ENCODE assay signal across 14 cellular contexts in genomic region chr22:28935713-28936112, GRCh38. TPM values are rescaled to one million over a fixed set of nuclear protein-coding genes. Genes with fewer than 3 reads are reported as not detected.
DNase-seq lines count a peak whose midpoint lies in the region; ATAC-seq and TF ChIP-seq lines count a peak whose summit lies in the region.
"Had no signal": no experiment of that assay in that cellular context is flagged by ENCODE, and none has a peak within 500 bp of the region (broad histone marks: within the 10 kb centered on the region; RNA-seq: fewer than 3 reads in every experiment).

No MANE protein-coding gene starts in this region.

- no peak overlapping the region for H3K4me3 ChIP-seq in ascending aorta

- DNase-seq in ACHN (peak; percentile 8), ascending aorta (ENCODE audit: low spot score in 2 of 2) (peak in 1 of 2 donors; percentile 1), germinal center (ENCODE audit: low spot score) (peak; percentile 9), NCI-H1930 (lab: John Stamatoyannopoulos, UW) (no peak), LoVo (ENCODE audit: low spot score) (no peak), mesenteric fat pad (ENCODE audit: low spot score) (no peak)
- DNase-seq: activated CD4-positive, alpha-beta T cell treated with anti-CD3 and anti-CD28 coated beads, Interleukin-2, amount 50 U/mL, for 1 hour; AML-193; foreskin melanocyte; left cardiac atrium; NCI-H1694 treated with DMSO at 0.1 percent for 48 hours; stimulated activated CD8-positive, alpha-beta memory T cell treated with anti-CD3 and anti-CD28 coated beads, Interleukin-4, amount 100 ng/mL, for 48 hours had no signal

- no peaks in the 10 kb centered on the region for H3K9me3 ChIP-seq in ascending aorta

- in situ Hi-C loops in ACHN (cut with HindIII; ENCODE audit: low pct_ligation_motif_present, low pct_unique_long_range_greater_than_20kb, low sequenced_read_pairs) = no loop called here

- ATAC-seq in GM21390 (IDR thresholded peaks at IDR 0.05; ENCODE audit: unreplicated experiment) = no peak
- ATAC-seq: left cardiac atrium had no signal

- H3K36me3 ChIP-seq in ascending aorta = no peaks in the 10 kb centered on the region

- TF ChIP-seq CTCF in GM12873 (IDR thresholded peaks at IDR 0.05; ENCODE audit: insufficient read depth, low read depth, low read length, missing control alignments) (peak; percentile 64), ascending aorta (IDR thresholded peaks at IDR 0.05) (no peak)

- H3K4me1 ChIP-seq in ascending aorta = peaks cover 0 to 19% of the 10 kb centered on the region in 2 donors

- H3K27me3 ChIP-seq in ascending aorta = no peaks in the 10 kb centered on the region

- peak overlapping the region; percentile 66 to 70 for H3K27ac ChIP-seq in ascending aorta

- intact Hi-C loops in ascending aorta (cut with DNase I) = loop anchor here (5.0 to 10.0 kb wide), 2 partner anchors 51 to 78 kb away; partner anchors contain the start of gene ZNRF3

RNA-seq across cellular contexts. Expression of gene ZNRF3, which starts 52.3 kb away (rescaled TPM):
- total RNA-seq in ascending aorta (49.1 TPM), mesenteric fat pad (12.1 TPM)

Comparison
In these comparisons a context has a peak if more than half of its experiments do, and no peak if none do; other contexts are left out.
1. DNase-seq: peak in ACHN (single experiment) and germinal center (single experiment); none in NCI-H1930 (0 of 2), LoVo (single experiment) and mesenteric fat pad (single experiment).